In genomic region chr18:23871410-23871809, GRCh38 we compare ENCODE assay signal across 8 cellular contexts.
DNase-seq lines count a peak whose midpoint lies in the region; ATAC-seq, FAIRE-seq and TF ChIP-seq lines count a peak whose summit lies in the region.

No MANE protein-coding gene starts in this region.

- intact Hi-C loops in lower lobe of right lung (cut with DNase I) = no loop called here

- no peak overlapping the region for H3K9ac ChIP-seq in Karpas-422 (ENCODE audit: low read length)

- no peaks in the 10 kb centered on the region for H3K79me2 ChIP-seq in Karpas-422 (ENCODE audit: low read length)

- H3K9me3 ChIP-seq in lower lobe of right lung (no peaks in the 10 kb centered on the region), Karpas-422 (ENCODE audit: low read length) (no peaks in the 10 kb centered on the region)

- ATAC-seq in lower lobe of right lung (peak; percentile 42 to 64), GM21526 (IDR thresholded peaks at IDR 0.05; ENCODE audit: low FRiP score, unreplicated experiment) (no peak)

- no peak for TF ChIP-seq CTCF in lower lobe of right lung (IDR thresholded peaks at IDR 0.05)

- no peaks in the 10 kb centered on the region for H3K9me2 ChIP-seq in Karpas-422 (replicated peaks; ENCODE audit: insufficient read depth, low read length)

- H3K27ac ChIP-seq in lower lobe of right lung = no peak overlapping the region
- no peak overlapping the region for H3K27ac ChIP-seq in Karpas-422 (ENCODE audit: low read length)

- DNase-seq in DMS153 (lab: John Stamatoyannopoulos, UW) (peak; percentile 64), H7 (peak; percentile 33), NCI-H510A (lab: John Stamatoyannopoulos, UW) (peak; percentile 13), lower lobe of right lung (no peak), urothelium cell line (ENCODE audit: low spot score) (peak; percentile 60), Karpas-422 (no peak)
- DNase-seq in activated T-cell treated with anti-CD3 and anti-CD28 coated beads, Interleukin-2, amount 50 U/mL, for 1 hour = peak; percentile 76

- H3K27me3 ChIP-seq in H7 (ENCODE audit: control insufficient read depth, insufficient read depth, low read length) (no peaks in the 10 kb centered on the region), lower lobe of right lung (ENCODE audit: low read depth) (no peaks in the 10 kb centered on the region), Karpas-422 (ENCODE audit: low read length) (0 out of 2 replicates have a peak, but pooled peaks cover 2% of the 10 kb centered on the region)

- FAIRE-seq in urothelium cell line (lab: Jason Lieb, UNC) = no peak

- no peak overlapping the region for H3K4me2 ChIP-seq in Karpas-422 (ENCODE audit: low read depth, low read length, poor library complexity, severe bottlenecking)

- no peaks in the 10 kb centered on the region for H4K20me1 ChIP-seq in Karpas-422 (ENCODE audit: insufficient read depth, low read depth, low read length)

- no peaks in the 10 kb centered on the region for H3K36me3 ChIP-seq in H7 (replicated peaks; ENCODE audit: control insufficient read depth, insufficient read depth, low read length)
- H3K36me3 ChIP-seq in lower lobe of right lung = peaks cover 4% of the 10 kb centered on the region
- H3K36me3 ChIP-seq in Karpas-422 (ENCODE audit: insufficient read depth, low read length) = no peaks in the 10 kb centered on the region

- H3K4me3 ChIP-seq in H7 (ENCODE audit: insufficient read depth, low read depth, low read length) (no peak overlapping the region), lower lobe of right lung (no peak overlapping the region), Karpas-422 (ENCODE audit: low read length) (no peak overlapping the region)

- no peaks in the 10 kb centered on the region for H3K4me1 ChIP-seq in lower lobe of right lung
- no peaks in the 10 kb centered on the region for H3K4me1 ChIP-seq in Karpas-422 (ENCODE audit: low read length)

- H2AFZ ChIP-seq in Karpas-422 (ENCODE audit: low read length) = no peak overlapping the region

Comparison
In these comparisons a context has a peak if more than half of its experiments do, and no peak if none do; other contexts are left out.
1. DNase-seq: peak in DMS153 (single experiment), H7 (single experiment), NCI-H510A (single experiment), activated T-cell treated with anti-CD3 and anti-CD28 coated beads, Interleukin-2, amount 50 U/mL, for 1 hour (single experiment) and urothelium cell line (single experiment); none in lower lobe of right lung (single experiment) and Karpas-422 (single experiment).